ENCODE assay signal across 13 cellular contexts in the genomic region with DNA sequence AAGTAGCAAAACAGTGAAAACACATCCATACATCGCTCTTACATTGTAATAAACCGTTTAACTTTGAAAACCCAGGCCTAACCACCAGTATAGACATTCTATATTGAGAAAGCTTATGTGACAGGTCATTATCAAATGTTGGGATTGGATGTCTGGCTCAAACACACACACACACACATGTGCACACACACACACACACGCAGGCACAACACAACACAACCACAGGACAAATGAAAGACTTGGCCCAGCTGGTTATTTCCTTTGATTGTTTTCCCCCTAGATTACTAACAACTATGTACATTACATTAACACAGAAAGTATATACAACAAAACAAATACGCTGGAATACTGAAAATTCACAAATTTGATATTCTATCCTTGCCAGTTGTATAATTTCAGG.
DNase-seq lines count a peak whose midpoint lies in the region; FAIRE-seq and TF ChIP-seq lines count a peak whose summit lies in the region.
"Had no signal": no experiment of that assay in that cellular context is flagged by ENCODE, and none has a peak within 500 bp of the region (broad histone marks: within the 10 kb centered on the region; RNA-seq: fewer than 3 reads in every experiment).

No MANE protein-coding gene starts in this region.

- peaks cover 56% of the 10 kb centered on the region for H4K20me1 ChIP-seq in astrocyte (ENCODE audit: insufficient read depth, low read length)

- H3K27me3 ChIP-seq in astrocyte (ENCODE audit: insufficient read depth, low read length) (no peaks in the 10 kb centered on the region), subcutaneous abdominal adipose tissue (ENCODE audit: control insufficient read depth in 5 of 5, insufficient read depth in 4 of 5, low read length in 5 of 5) (no peaks in the 10 kb centered on the region)
- H3K27me3 ChIP-seq: upper lobe of left lung had no signal

- TF ChIP-seq CTCF in astrocyte (IDR thresholded peaks at IDR 0.05; ENCODE audit: insufficient read depth, low read depth, low read length): no peak

- H3K9me3 ChIP-seq in astrocyte (ENCODE audit: insufficient read depth, low read depth, low read length) (no peaks in the 10 kb centered on the region), subcutaneous abdominal adipose tissue (ENCODE audit: control insufficient read depth in 5 of 5, low read length in 5 of 5) (no peaks in the 10 kb centered on the region)
- H3K9me3 ChIP-seq: upper lobe of left lung had no signal

- no peaks in the 10 kb centered on the region for H3K9me3 Mint-ChIP-seq in astrocyte (ENCODE audit: unreplicated experiment)
- H3K9me3 Mint-ChIP-seq: activated CD4-positive, alpha-beta T cell treated with anti-CD3 and anti-CD28 coated beads, Interleukin-2, amount 10 ng/mL, durations not matched to agents 7 days and 5 days had no signal

- H3K4me3 ChIP-seq in astrocyte (ENCODE audit: insufficient read depth, low read depth, low read length) (peak overlapping the region; percentile 92), subcutaneous abdominal adipose tissue (ENCODE audit: low read depth in 1 of 5, low read length in 5 of 5) (no peak overlapping the region)
- H3K4me3 ChIP-seq: upper lobe of left lung had no signal

- no peaks in the 10 kb centered on the region for H3K27me3 Mint-ChIP-seq in astrocyte (ENCODE audit: low read depth, unreplicated experiment)

- H3K9ac ChIP-seq in astrocyte (ENCODE audit: low read length) (peak overlapping the region; percentile 87), subcutaneous abdominal adipose tissue (ENCODE audit: low read length in 5 of 5) (no peak overlapping the region)
- H3K9ac ChIP-seq: KMS-11 had no signal

- peak overlapping the region; percentile 87 for H3K27ac Mint-ChIP-seq in astrocyte (ENCODE audit: unreplicated experiment)
- H3K27ac Mint-ChIP-seq: activated CD4-positive, alpha-beta T cell treated with anti-CD3 and anti-CD28 coated beads, Interleukin-2, amount 10 ng/mL, durations not matched to agents 7 days and 5 days had no signal

- H3K36me3 ChIP-seq in astrocyte (ENCODE audit: insufficient read depth, low read length) (no peaks in the 10 kb centered on the region), subcutaneous abdominal adipose tissue (ENCODE audit: control insufficient read depth in 5 of 5, insufficient read depth in 5 of 5, low read length in 5 of 5) (no peaks in the 10 kb centered on the region)
- H3K36me3 ChIP-seq: upper lobe of left lung had no signal

- DNase-seq in NCI-H2171 treated with DMSO at 0.1 percent for 48 hours (lab: John Stamatoyannopoulos, UW): peak; percentile 6
- DNase-seq in NCI-H2171 (lab: John Stamatoyannopoulos, UW): no peak
- DNase-seq in astrocyte (ENCODE audit: low read depth): no peak
- peak; percentile 29 for DNase-seq in glomerular endothelial cell (ENCODE audit: extremely low read depth, low read depth, low spot score)
- DNase-seq in hippocampal formation (lab: John Stamatoyannopoulos, UW): no peak
- no peak for DNase-seq in HT-29 (ENCODE audit: low spot score)
- no peak for DNase-seq in AML-193 (lab: John Stamatoyannopoulos, UW)
- DNase-seq: activated CD4-positive, alpha-beta T cell treated with anti-CD3 and anti-CD28 coated beads, Interleukin-2, amount 10 ng/mL, durations not matched to agents 7 days and 5 days; activated naive CD4-positive, alpha-beta T cell; GDM1; upper lobe of left lung had no signal

- peak; percentile 79 for FAIRE-seq in astrocyte (lab: Jason Lieb, UNC)

- H2AFZ ChIP-seq in astrocyte (ENCODE audit: low read depth, low read length): no peak overlapping the region

- H3K27ac ChIP-seq in astrocyte (ENCODE audit: low read depth, low read length) (peak overlapping the region; percentile 92), subcutaneous abdominal adipose tissue (ENCODE audit: low read depth, low read length) (peak overlapping the region; percentile 93)
- H3K27ac ChIP-seq: KMS-11 had no signal

- peak overlapping the region; percentile 100 for H3K4me2 ChIP-seq in astrocyte (ENCODE audit: low read length)

- H3K4me1 ChIP-seq in astrocyte (ENCODE audit: insufficient read depth, low read length): peaks cover 38% of the 10 kb centered on the region
- H3K4me1 ChIP-seq in subcutaneous abdominal adipose tissue (ENCODE audit: control insufficient read depth in 5 of 5, insufficient read depth in 5 of 5, low read length in 5 of 5): peaks cover 10 to 58% (median 51%) of the 10 kb centered on the region in 5 donors

- peaks cover 36% of the 10 kb centered on the region for H3K4me1 Mint-ChIP-seq in astrocyte (ENCODE audit: low read depth, unreplicated experiment)

- no peaks in the 10 kb centered on the region for H3K36me3 Mint-ChIP-seq in astrocyte (ENCODE audit: low read depth, unreplicated experiment)

- peak overlapping the region; percentile 97 for H3K4me3 Mint-ChIP-seq in astrocyte (ENCODE audit: unreplicated experiment)
- H3K4me3 Mint-ChIP-seq: activated CD4-positive, alpha-beta T cell treated with anti-CD3 and anti-CD28 coated beads, Interleukin-2, amount 10 ng/mL, durations not matched to agents 7 days and 5 days had no signal

- H3K79me2 ChIP-seq in astrocyte (ENCODE audit: insufficient read depth, low read length): peaks cover 82% of the 10 kb centered on the region

Comparison
In these comparisons a context has a peak if more than half of its experiments do, and no peak if none do; other contexts are left out.
1. DNase-seq: peak in NCI-H2171 treated with DMSO at 0.1 percent for 48 hours (single experiment) and glomerular endothelial cell (single experiment); none in NCI-H2171 (single experiment), astrocyte (single experiment), hippocampal formation (0 of 2), HT-29 (single experiment) and AML-193 (0 of 2).